In genomic region chr2:238043851-238044250, GRCh38 we compare ENCODE assay signal across 27 cellular contexts. TPM values are rescaled to one million over a fixed set of nuclear protein-coding genes. Genes with fewer than 3 reads are reported as not detected.
"Had no signal": no experiment of that assay in that cellular context is flagged by ENCODE, and none has a peak within 500 bp of the region (broad histone marks: within the 10 kb centered on the region; RNA-seq: fewer than 3 reads in every experiment).

No MANE protein-coding gene starts in this region.

- H3K4me1 Mint-ChIP-seq: mesothelial cell of epicardium had no signal

- H3K36me3 ChIP-seq: ovary had no signal

- H3K4me3 ChIP-seq: dorsolateral prefrontal cortex, esophagus muscularis mucosa, gastroesophageal sphincter, heart left ventricle, hepatocyte, left lung, mucosa of descending colon, ovary, suprapubic skin, transverse colon, upper lobe of right lung, vagina had no signal

- H3K4me3 Mint-ChIP-seq: mesothelial cell of epicardium; naive thymus-derived CD4-positive, alpha-beta T cell; stimulated activated naive CD8-positive, alpha-beta T cell treated with anti-CD3 and anti-CD28 coated beads, Interleukin-15, amount 100 ng/mL, for 72 hours had no signal

- H3K27ac Mint-ChIP-seq: mesothelial cell of epicardium, progenitor cell of endocrine pancreas had no signal

- ATAC-seq: gastroesophageal sphincter; heart left ventricle; left lung; mucosa of descending colon; naive thymus-derived CD4-positive, alpha-beta T cell; sciatic nerve; stimulated activated naive CD8-positive, alpha-beta T cell treated with anti-CD3 and anti-CD28 coated beads, Interleukin-15, amount 100 ng/mL, for 72 hours; upper lobe of right lung had no signal

- H3K27me3 ChIP-seq: dorsolateral prefrontal cortex, esophagus muscularis mucosa, foreskin keratinocyte, gastroesophageal sphincter, heart left ventricle, hepatocyte, left lung, ovary, suprapubic skin, transverse colon, upper lobe of right lung, vagina had no signal

- H3K27me3 Mint-ChIP-seq: progenitor cell of endocrine pancreas; stimulated activated naive CD8-positive, alpha-beta T cell treated with anti-CD3 and anti-CD28 coated beads, Interleukin-15, amount 100 ng/mL, for 72 hours had no signal

- DNase-seq: dorsolateral prefrontal cortex; effector memory CD4-positive, alpha-beta T cell; foreskin keratinocyte; heart left ventricle; left cardiac atrium; left lung; mesenchymal stem cell; mucosa of descending colon; naive thymus-derived CD4-positive, alpha-beta T cell; occipital lobe; ovary; stimulated activated CD4-positive, alpha-beta T cell treated with anti-CD3 and anti-CD28 coated beads, Interleukin-2, amount 100 ng/mL, for 24 hours; stimulated activated CD4-positive, alpha-beta T cell treated with anti-CD3 and anti-CD28 coated beads, Interleukin-4, amount 100 ng/mL, for 24 hours; stimulated activated naive CD4-positive, alpha-beta T cell; stimulated activated naive CD8-positive, alpha-beta T cell treated with anti-CD3 and anti-CD28 coated beads, Interleukin-15, amount 100 ng/mL, for 72 hours; transverse colon; upper lobe of right lung had no signal

- H3K4me1 ChIP-seq: esophagus muscularis mucosa, foreskin keratinocyte, gastroesophageal sphincter, left lung, transverse colon, upper lobe of right lung, vagina had no signal

- H3K9me3 ChIP-seq: mucosa of descending colon, ovary, upper lobe of right lung, vagina had no signal

- H3K27ac ChIP-seq: esophagus muscularis mucosa, foreskin keratinocyte, gastroesophageal sphincter, heart left ventricle, hepatocyte, left lung, ovary, suprapubic skin, transverse colon, upper lobe of right lung, vagina had no signal

RNA-seq across cellular contexts. Expression of gene ESPNL, which starts 56.3 kb away (rescaled TPM):
- total RNA-seq: endothelial cell of umbilical vein, lung microvascular endothelial cell, sciatic nerve had no signal
- polyA plus RNA-seq: endothelial cell of umbilical vein; naive thymus-derived CD4-positive, alpha-beta T cell had no signal
